In genomic region chr10:113961261-113961938, GRCh38 we compare ENCODE assay signal across 8 cellular contexts.
DNase-seq lines count a peak whose midpoint lies in the region; ATAC-seq and TF ChIP-seq lines count a peak whose summit lies in the region.

No MANE protein-coding gene starts in this region.

- no peaks in the 10 kb centered on the region for H3K27me3 Mint-ChIP-seq in progenitor cell of endocrine pancreas

- TF ChIP-seq EP300 in ovary (IDR thresholded peaks at IDR 0.05): no peak

- H3K4me3 ChIP-seq in MM.1S (ENCODE audit: low read length) (0 out of 2 replicates have a peak overlapping the region, but pooled peaks have one; percentile 6), ovary (no peak overlapping the region)

- H3K4me1 Mint-ChIP-seq in progenitor cell of endocrine pancreas (ENCODE audit: low read depth): peaks cover 32% of the 10 kb centered on the region

- no peaks in the 10 kb centered on the region for H4K20me1 ChIP-seq in MM.1S (ENCODE audit: insufficient read depth, low read length)

- H2AFZ ChIP-seq in MM.1S (ENCODE audit: low read length): peak overlapping the region; percentile 26; the same call in 1 of the 2 replicates

- H3K9me3 ChIP-seq in MM.1S (replicated peaks; ENCODE audit: insufficient read depth, low read length) (no peaks in the 10 kb centered on the region), ovary (no peaks in the 10 kb centered on the region)

- WGBS in ovary, 3 donors: 86 to 92% (median 91%) methylated on average over 11 of the region's 11 CpGs

- H3K4me2 ChIP-seq in MM.1S (ENCODE audit: low read depth, low read length): peak overlapping the region; percentile 53

- no peaks in the 10 kb centered on the region for H3K9me2 ChIP-seq in MM.1S (replicated peaks; ENCODE audit: insufficient read depth, low read length)

- H3K36me3 Mint-ChIP-seq in progenitor cell of endocrine pancreas (ENCODE audit: insufficient read depth): no peaks in the 10 kb centered on the region

- H3K4me3 Mint-ChIP-seq in progenitor cell of endocrine pancreas (ENCODE audit: low read depth): no peak overlapping the region

- H3K27ac ChIP-seq in MM.1S (ENCODE audit: low read length): peak overlapping the region; percentile 77
- no peak overlapping the region for H3K27ac ChIP-seq in ovary

- H3K4me1 ChIP-seq in MM.1S (ENCODE audit: low read length) (peaks cover 46% of the 10 kb centered on the region), ovary (ENCODE audit: insufficient read depth) (no peaks in the 10 kb centered on the region)

- ATAC-seq in GM21529 (IDR thresholded peaks at IDR 0.05; ENCODE audit: unreplicated experiment) (peak; percentile 59), HG02970 (IDR thresholded peaks at IDR 0.05; ENCODE audit: low FRiP score, unreplicated experiment) (no peak)

- H3K27ac Mint-ChIP-seq in progenitor cell of endocrine pancreas: peak overlapping the region; percentile 84

- intact Hi-C loops in ovary (cut with DNase I): no loop called here

- H3K27me3 ChIP-seq in MM.1S (replicated peaks; ENCODE audit: insufficient read depth, low read length): no peaks in the 10 kb centered on the region
- H3K27me3 ChIP-seq in ovary: no peaks in the 10 kb centered on the region

- TF ChIP-seq CTCF in MM.1S (IDR thresholded peaks at IDR 0.05; ENCODE audit: low read length) (no peak), progenitor cell of endocrine pancreas (IDR thresholded peaks at IDR 0.05; ENCODE audit: unreplicated experiment) (no peak), ovary (IDR thresholded peaks at IDR 0.05) (no peak)

- H3F3A ChIP-seq in MM.1S (ENCODE audit: insufficient read depth, low read length): peaks cover 24% of the 10 kb centered on the region

- no peak for TF ChIP-seq POLR2A in ovary (IDR thresholded peaks at IDR 0.05)

- no peaks in the 10 kb centered on the region for H3K79me2 ChIP-seq in MM.1S (ENCODE audit: low read length)

- H3K36me3 ChIP-seq in MM.1S (replicated peaks; ENCODE audit: insufficient read depth, low read length): no peaks in the 10 kb centered on the region
- H3K36me3 ChIP-seq in ovary: no peaks in the 10 kb centered on the region

- DNase-seq in GF-D8 (lab: John Stamatoyannopoulos, UW): peak; percentile 86
- peak; percentile 96 for DNase-seq in MM.1S
- DNase-seq in activated T-cell treated with anti-CD3 and anti-CD28 coated beads for 4 hours: peak; percentile 19
- no peak for DNase-seq in progenitor cell of endocrine pancreas (ENCODE audit: low spot score, unreplicated experiment)
- DNase-seq in pons (ENCODE audit: low spot score): no peak
- no peak for DNase-seq in ovary

- H3K9ac ChIP-seq in MM.1S (ENCODE audit: low read length): no peak overlapping the region

- no peaks in the 10 kb centered on the region for H3K9me3 Mint-ChIP-seq in progenitor cell of endocrine pancreas (ENCODE audit: low read depth)

Comparison
In these comparisons a context has a peak if more than half of its experiments do, and no peak if none do; other contexts are left out.
1. DNase-seq: peak in GF-D8 (single experiment), MM.1S (single experiment) and activated T-cell treated with anti-CD3 and anti-CD28 coated beads for 4 hours (single experiment); none in progenitor cell of endocrine pancreas (single experiment), pons (single experiment) and ovary (0 of 5).